1 cellular context compared by ENCODE assay signal in genomic region chr1:243841507-243841906, GRCh38.
TF ChIP-seq lines count a peak whose summit lies in the region.

No MANE protein-coding gene starts in this region.

TF ChIP-seq in A549, 52 proteins besides CTCF, POLR2A, EP300 and RAD21 (continued from another document):
- TF ChIP-seq HMGXB4 (CRISPR knock-in tag; IDR thresholded peaks at IDR 0.05; ENCODE audit: borderline replicate concordance) (no peak), CHD2 (IDR thresholded peaks at IDR 0.05; ENCODE audit: low read length, partially characterized antibody) (no peak), JUN (IDR thresholded peaks at IDR 0.05) (no peak), KDM5A (IDR thresholded peaks at IDR 0.05) (no peak), CBX8 (IDR thresholded peaks at IDR 0.05) (no peak), BCL3 (IDR thresholded peaks at IDR 0.05) (no peak), SREBF2 (IDR thresholded peaks at IDR 0.05) (no peak), TFCP2L1 (CRISPR knock-in tag; IDR thresholded peaks at IDR 0.05) (no peak)
